ENCODE assay signal across 12 cellular contexts in genomic region chr6:110513001-110513400, GRCh38. TPM values are rescaled to one million over a fixed set of nuclear protein-coding genes. Genes with fewer than 3 reads are reported as not detected.
A peak's percentile ranks its signal among the peaks of the same experiment; 100 is the strongest.
DNase-seq lines count a peak whose midpoint lies in the region; ATAC-seq and TF ChIP-seq lines count a peak whose summit lies in the region.
"Had no signal": no experiment of that assay in that cellular context is flagged by ENCODE, and none has a peak within 500 bp of the region (broad histone marks: within the 10 kb centered on the region; RNA-seq: fewer than 3 reads in every experiment).

No MANE protein-coding gene starts in this region.

- H3K9ac ChIP-seq in mammary epithelial cell (ENCODE audit: insufficient read depth, low read length), result no peak overlapping the region
- H3K9ac ChIP-seq: parathyroid adenoma had no signal

- TF ChIP-seq CTCF in mammary epithelial cell (conservative IDR thresholded peaks at IDR 0.05 in 1 of 2, IDR thresholded peaks at IDR 0.05 in 1 of 2; ENCODE audit: extremely low read depth in 1 of 2, insufficient read depth in 1 of 2, low read depth in 1 of 2, low read length in 2 of 2), result no peak

- H4K20me1 ChIP-seq in mammary epithelial cell (ENCODE audit: insufficient read depth, low read length), result no peaks in the 10 kb centered on the region

- H3K79me2 ChIP-seq in mammary epithelial cell (ENCODE audit: insufficient read depth, low read length), result no peaks in the 10 kb centered on the region
- H3K79me2 ChIP-seq: parathyroid adenoma had no signal

- H2AFZ ChIP-seq in mammary epithelial cell (ENCODE audit: low read depth, low read length), result no peak overlapping the region
- H2AFZ ChIP-seq: parathyroid adenoma had no signal

- H3K4me1 ChIP-seq in mammary epithelial cell (ENCODE audit: insufficient read depth, low read length), result peaks cover 33% of the 10 kb centered on the region
- H3K4me1 ChIP-seq: parathyroid adenoma had no signal

- no peak overlapping the region for H3K4me3 ChIP-seq in mammary epithelial cell (replicated peaks in 1 of 3; ENCODE audit: insufficient read depth in 1 of 3, low read depth in 2 of 3, low read length in 3 of 3)
- H3K4me3 ChIP-seq: adrenal gland had no signal

- H3K27ac ChIP-seq in mammary epithelial cell (ENCODE audit: insufficient read depth, low read depth, low read length), result no peak overlapping the region
- H3K27ac ChIP-seq: adrenal gland, parathyroid adenoma had no signal

- in situ Hi-C loops in mammary epithelial cell (cut with MboI; ENCODE audit: low sequenced_read_pairs in 2 of 2), result no loop called here

- intact Hi-C loops in mammary epithelial cell (cut with micrococcal nuclease), result no loop called here

- no peaks in the 10 kb centered on the region for H3K9me3 ChIP-seq in mammary epithelial cell (replicated peaks; ENCODE audit: insufficient read depth, low read length)
- H3K9me3 ChIP-seq: adrenal gland had no signal

- dilution Hi-C loops in mammary epithelial cell (cut with HindIII; ENCODE audit: low sequenced_read_pairs), result no loop called here

- peak; percentile 2 for DNase-seq in NCI-H2227 treated with DMSO at 0.1 percent for 48 hours (lab: John Stamatoyannopoulos, UW)
- DNase-seq in NCI-H2227 (lab: John Stamatoyannopoulos, UW; ENCODE audit: unreplicated experiment), result no peak
- peak; percentile 75 for DNase-seq in NCI-H2107 treated with DMSO at 0.1 percent for 48 hours (lab: John Stamatoyannopoulos, UW; ENCODE audit: unreplicated experiment)
- DNase-seq in mammary epithelial cell, result peak; percentile 53
- DNase-seq in pulmonary artery endothelial cell (ENCODE audit: low read depth, low spot score), result peak; percentile 74
- DNase-seq in amygdala (lab: John Stamatoyannopoulos, UW), result no peak
- no peak for DNase-seq in stimulated activated naive CD8-positive, alpha-beta T cell treated with anti-CD3 and anti-CD28 coated beads, Interleukin-15, Interleukin-2, amounts not matched to agents 100 U/mL and 50 U/mL, for 24 hours
- DNase-seq in kidney glomerular epithelial cell (lab: John Stamatoyannopoulos, UW), result no peak
- DNase-seq: adrenal gland, T-cell had no signal

- no peaks in the 10 kb centered on the region for H3K27me3 ChIP-seq in mammary epithelial cell (ENCODE audit: insufficient read depth, low read length)
- H3K27me3 ChIP-seq: adrenal gland had no signal

- no peaks in the 10 kb centered on the region for H3K36me3 ChIP-seq in mammary epithelial cell (ENCODE audit: insufficient read depth, low read length)
- H3K36me3 ChIP-seq: adrenal gland had no signal

- no peak overlapping the region for H3K4me2 ChIP-seq in mammary epithelial cell (ENCODE audit: insufficient read depth, low read depth, low read length)

- no peak for ATAC-seq in stimulated activated naive CD8-positive, alpha-beta T cell treated with anti-CD3 and anti-CD28 coated beads, Interleukin-15, Interleukin-2, amounts not matched to agents 100 U/mL and 50 U/mL, for 24 hours
- ATAC-seq: T-cell had no signal

- CTCF ChIA-PET in mammary epithelial cell (lab: Charles Lee; ENCODE audit: low non-redundant PET), result no interaction called here

- BruUV-seq in mammary epithelial cell (replicated peaks; lab: Mats Ljungman, UMichigan), result no TSS peak

RNA-seq across cellular contexts. Expression of gene SLC22A16, which starts 36.6 kb away (rescaled TPM):
- total RNA-seq in mammary epithelial cell (under 1 TPM in 1 of 2 donors, not detected in 1; under 0.01 TPM), pulmonary artery endothelial cell (not detected in 2 replicates)
- not detected for polyA plus RNA-seq in mammary epithelial cell
- not detected for polyA minus RNA-seq in mammary epithelial cell
- total RNA-seq: A172, T-cell had no signal
- polyA plus RNA-seq: adrenal gland had no signal

Comparison
In these comparisons a context has a peak if more than half of its experiments do, and no peak if none do; other contexts are left out.
1. DNase-seq: peak in NCI-H2227 treated with DMSO at 0.1 percent for 48 hours (single experiment), NCI-H2107 treated with DMSO at 0.1 percent for 48 hours (single experiment), mammary epithelial cell (single experiment) and pulmonary artery endothelial cell (single experiment); none in NCI-H2227 (single experiment), amygdala (0 of 56), stimulated activated naive CD8-positive, alpha-beta T cell treated with anti-CD3 and anti-CD28 coated beads, Interleukin-15, Interleukin-2, amounts not matched to agents 100 U/mL and 50 U/mL, for 24 hours (single experiment) and kidney glomerular epithelial cell (single experiment).